Comparison of ENCODE assay signal across 25 cellular contexts in the genomic region with DNA sequence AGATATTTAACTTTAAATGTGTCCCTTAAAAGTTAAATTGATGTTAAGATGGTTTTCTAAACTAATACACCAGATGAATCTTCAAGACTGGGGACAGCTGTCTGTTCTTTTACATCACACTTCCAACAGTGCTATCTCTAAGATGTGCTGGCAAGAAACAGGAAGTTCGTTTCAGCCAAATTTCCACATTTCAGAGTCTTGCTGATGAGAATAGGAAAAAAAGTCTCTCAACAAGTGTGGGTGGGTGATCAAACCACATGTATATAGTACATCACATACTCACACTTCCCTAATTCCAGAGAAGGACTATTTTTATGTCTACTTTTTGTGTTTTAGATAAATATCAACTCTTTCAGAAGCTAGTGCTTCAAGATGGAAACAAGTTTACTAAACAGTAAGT.
DNase-seq lines count a peak whose midpoint lies in the region; ATAC-seq lines count a peak whose summit lies in the region.
"Had no signal": no experiment of that assay in that cellular context is flagged by ENCODE, and none has a peak within 500 bp of the region (broad histone marks: within the 10 kb centered on the region; RNA-seq: fewer than 3 reads in every experiment).

No MANE protein-coding gene starts in this region.

- H3K36me3 ChIP-seq in adipocyte (ENCODE audit: control insufficient read depth, insufficient read depth, low read length, severe bottlenecking) (no peaks in the 10 kb centered on the region), Karpas-422 (ENCODE audit: insufficient read depth, low read length) (no peaks in the 10 kb centered on the region)
- H3K36me3 ChIP-seq: sigmoid colon, tibial artery, WERI-Rb-1 had no signal

- H3K9me2 ChIP-seq in Karpas-422 (replicated peaks; ENCODE audit: insufficient read depth, low read length): no peaks in the 10 kb centered on the region

- POLR2A ChIA-PET in activated CD4-positive, alpha-beta T cell treated with anti-CD3 and anti-CD28 coated beads, Interleukin-2, amount 10 ng/mL, durations not matched to agents 7 days and 5 days (lab: Charles Lee): no interaction called here

- H3K4me3 ChIP-seq in adipocyte (ENCODE audit: low read length) (no peak overlapping the region), Karpas-422 (ENCODE audit: low read length) (no peak overlapping the region)
- H3K4me3 ChIP-seq: sigmoid colon, tibial artery had no signal

- no peaks in the 10 kb centered on the region for H3K4me1 Mint-ChIP-seq in activated CD4-positive, alpha-beta T cell treated with anti-CD3 and anti-CD28 coated beads, Interleukin-2, amount 10 ng/mL, durations not matched to agents 7 days and 5 days
- H3K4me1 Mint-ChIP-seq: memory B cell had no signal

- H3K9me3 ChIP-seq in adipocyte (ENCODE audit: control insufficient read depth, low read length) (no peaks in the 10 kb centered on the region), Karpas-422 (ENCODE audit: low read length) (peaks cover 12% of the 10 kb centered on the region)
- H3K9me3 ChIP-seq: sigmoid colon had no signal

- no peaks in the 10 kb centered on the region for H3K36me3 Mint-ChIP-seq in activated CD4-positive, alpha-beta T cell treated with anti-CD3 and anti-CD28 coated beads, Interleukin-2, amount 10 ng/mL, durations not matched to agents 7 days and 5 days (ENCODE audit: low read depth)
- H3K36me3 Mint-ChIP-seq: memory B cell had no signal

- H2AFZ ChIP-seq in Karpas-422 (ENCODE audit: low read length): no peak overlapping the region

- no peaks in the 10 kb centered on the region for H3K27me3 Mint-ChIP-seq in activated CD4-positive, alpha-beta T cell treated with anti-CD3 and anti-CD28 coated beads, Interleukin-2, amount 10 ng/mL, durations not matched to agents 7 days and 5 days
- H3K27me3 Mint-ChIP-seq: memory B cell; progenitor cell of endocrine pancreas; stimulated activated naive CD8-positive, alpha-beta T cell treated with anti-CD3 and anti-CD28 coated beads, Interleukin-15, Interleukin-2, amounts not matched to agents 100 ng/mL and 50 ng/mL, for 24 hours had no signal

- H3K27ac Mint-ChIP-seq in activated CD4-positive, alpha-beta T cell treated with anti-CD3 and anti-CD28 coated beads, Interleukin-2, amount 10 ng/mL, durations not matched to agents 7 days and 5 days: no peak overlapping the region
- H3K27ac Mint-ChIP-seq: activated T-helper 1 cell treated with anti-CD3 and anti-CD28 coated beads, Interleukin-12 subunit alpha, Interleukin-12 subunit beta, Interleukin-2, Interleukin-4 antibody, amounts not matched to agents 30 ng/mL and 10 ng/mL and 1 ng/mL, durations not matched to agents 14 hours and 24 hours and 36 hours; memory B cell; progenitor cell of endocrine pancreas; stimulated activated naive CD8-positive, alpha-beta T cell treated with anti-CD3 and anti-CD28 coated beads, Interleukin-15, Interleukin-2, amounts not matched to agents 100 ng/mL and 50 ng/mL, for 24 hours; T-helper 1 cell treated with Interleukin-12 subunit alpha and Interleukin-12 subunit beta and Interleukin-4 antibody, amounts not matched to agents 30 μg/mL and 1 μg/mL, for 36 hours had no signal

- no peak overlapping the region for H3K4me3 Mint-ChIP-seq in activated CD4-positive, alpha-beta T cell treated with anti-CD3 and anti-CD28 coated beads, Interleukin-2, amount 10 ng/mL, durations not matched to agents 7 days and 5 days
- H3K4me3 Mint-ChIP-seq: activated T-helper 1 cell treated with anti-CD3 and anti-CD28 coated beads, Interleukin-12 subunit alpha, Interleukin-12 subunit beta, Interleukin-2, Interleukin-4 antibody, amounts not matched to agents 30 ng/mL and 10 ng/mL and 1 ng/mL, durations not matched to agents 14 hours and 24 hours and 36 hours; memory B cell; stimulated activated naive CD8-positive, alpha-beta T cell treated with anti-CD3 and anti-CD28 coated beads, Interleukin-15, Interleukin-2, amounts not matched to agents 100 ng/mL and 50 ng/mL, for 24 hours; T-helper 1 cell treated with Interleukin-12 subunit alpha and Interleukin-12 subunit beta and Interleukin-4 antibody, amounts not matched to agents 30 μg/mL and 1 μg/mL, for 36 hours had no signal

- DNase-seq in NOMO-1 treated with DMSO at 0.1 percent for 48 hours (lab: John Stamatoyannopoulos, UW; ENCODE audit: unreplicated experiment) (peak; percentile 22), NOMO-1 treated with dmso at 0.1 percent for 144 hours (lab: John Stamatoyannopoulos, UW; ENCODE audit: unreplicated experiment) (no peak), OCI-M1 (lab: John Stamatoyannopoulos, UW) (peak; percentile 90), adipocyte (ENCODE audit: low read depth) (peak; percentile 2), Karpas-422 (no peak), hypothalamus (lab: John Stamatoyannopoulos, UW) (no peak)
- no peak for DNase-seq in activated CD4-positive, alpha-beta T cell treated with anti-CD3 and anti-CD28 coated beads, Interleukin-2, amount 10 ng/mL, durations not matched to agents 7 days and 5 days
- DNase-seq: activated naive CD4-positive, alpha-beta T cell treated with anti-CD3 and anti-CD28 coated beads, Interleukin-2, amount 50 U/mL, for 16 hours; cerebellar nuclear complex; DMS53; head of caudate nucleus; left cardiac atrium; NCI-H2081; NCI-H226; sigmoid colon; stimulated activated CD4-positive, alpha-beta T cell treated with anti-CD3 and anti-CD28 coated beads, Interleukin-15, amount 100 ng/mL, for 24 hours; tibial artery; WERI-Rb-1 had no signal

- H3K4me2 ChIP-seq in Karpas-422 (ENCODE audit: low read depth, low read length, poor library complexity, severe bottlenecking): no peak overlapping the region

- H3K27ac ChIP-seq in Karpas-422 (ENCODE audit: low read length): no peak overlapping the region
- H3K27ac ChIP-seq: 22Rv1, sigmoid colon, tibial artery, WERI-Rb-1 had no signal

- no peaks in the 10 kb centered on the region for H3K9me3 Mint-ChIP-seq in activated CD4-positive, alpha-beta T cell treated with anti-CD3 and anti-CD28 coated beads, Interleukin-2, amount 10 ng/mL, durations not matched to agents 7 days and 5 days
- H3K9me3 Mint-ChIP-seq: activated T-helper 1 cell treated with anti-CD3 and anti-CD28 coated beads, Interleukin-12 subunit alpha, Interleukin-12 subunit beta, Interleukin-2, Interleukin-4 antibody, amounts not matched to agents 30 ng/mL and 10 ng/mL and 1 ng/mL, durations not matched to agents 14 hours and 24 hours and 36 hours; memory B cell; stimulated activated naive CD8-positive, alpha-beta T cell treated with anti-CD3 and anti-CD28 coated beads, Interleukin-15, Interleukin-2, amounts not matched to agents 100 ng/mL and 50 ng/mL, for 24 hours; T-helper 1 cell treated with Interleukin-12 subunit alpha and Interleukin-12 subunit beta and Interleukin-4 antibody, amounts not matched to agents 30 μg/mL and 1 μg/mL, for 36 hours had no signal

- H3K9ac ChIP-seq in adipocyte (ENCODE audit: low read length) (no peak overlapping the region), Karpas-422 (ENCODE audit: low read length) (no peak overlapping the region)

- no peaks in the 10 kb centered on the region for H4K20me1 ChIP-seq in Karpas-422 (ENCODE audit: insufficient read depth, low read depth, low read length)

- H3K79me2 ChIP-seq in Karpas-422 (ENCODE audit: low read length): no peaks in the 10 kb centered on the region

- H3K27me3 ChIP-seq in adipocyte (replicated peaks; ENCODE audit: control insufficient read depth, insufficient read depth, low read length) (no peaks in the 10 kb centered on the region), Karpas-422 (ENCODE audit: low read length) (no peaks in the 10 kb centered on the region)
- H3K27me3 ChIP-seq: sigmoid colon, tibial artery had no signal

- ATAC-seq in HG03175 (IDR thresholded peaks at IDR 0.05; ENCODE audit: unreplicated experiment): no peak
- ATAC-seq: left cardiac atrium had no signal

- CTCF ChIA-PET in activated CD4-positive, alpha-beta T cell treated with anti-CD3 and anti-CD28 coated beads, Interleukin-2, amount 10 ng/mL, durations not matched to agents 7 days and 5 days (lab: Charles Lee): interaction anchor here (0.6 kb wide), 1 partner anchor 748 kb away, joined by 3 read pairs; no protein-coding TSS in a partner anchor

- H3K4me1 ChIP-seq in adipocyte (ENCODE audit: control insufficient read depth, insufficient read depth, low read length) (no peaks in the 10 kb centered on the region), Karpas-422 (ENCODE audit: low read length) (no peaks in the 10 kb centered on the region)
- H3K4me1 ChIP-seq: sigmoid colon, tibial artery had no signal

Comparison
In these comparisons a context has a peak if more than half of its experiments do, and no peak if none do; other contexts are left out.
1. DNase-seq: peak in NOMO-1 treated with DMSO at 0.1 percent for 48 hours (single experiment), OCI-M1 (single experiment) and adipocyte (single experiment); none in NOMO-1 treated with dmso at 0.1 percent for 144 hours (single experiment), Karpas-422 (single experiment), hypothalamus (0 of 51) and activated CD4-positive, alpha-beta T cell treated with anti-CD3 and anti-CD28 coated beads, Interleukin-2, amount 10 ng/mL, durations not matched to agents 7 days and 5 days (single experiment).